8 cellular contexts compared by ENCODE assay signal in the genomic region with DNA sequence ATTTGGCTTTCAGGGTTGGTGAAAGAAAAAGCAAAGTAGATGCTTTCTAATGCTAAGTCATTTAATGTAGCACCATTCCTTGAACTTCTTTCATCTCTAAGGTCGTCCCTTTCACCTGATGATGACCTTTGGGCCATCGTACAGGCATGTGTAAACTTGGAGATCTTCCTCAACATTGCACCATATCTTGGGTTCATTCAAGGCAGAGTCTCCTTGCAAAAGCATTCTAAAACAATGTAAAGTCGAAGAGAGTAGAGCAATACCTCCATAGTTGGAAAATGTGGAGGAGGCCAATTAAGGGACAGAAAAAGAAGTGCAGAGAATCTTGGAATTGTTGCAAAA. TPM values are rescaled to one million over a fixed set of nuclear protein-coding genes. Genes with fewer than 3 reads are reported as not detected.
DNase-seq lines count a peak whose midpoint lies in the region; ATAC-seq lines count a peak whose summit lies in the region.

No MANE protein-coding gene starts in this region.

- H3K27me3 ChIP-seq in HAP-1 (ENCODE audit: low read depth) (no peaks in the 10 kb centered on the region), right cardiac atrium (ENCODE audit: control insufficient read depth, insufficient read depth) (no peaks in the 10 kb centered on the region)

- no peaks in the 10 kb centered on the region for H3K27me3 Mint-ChIP-seq in activated CD4-positive, alpha-beta memory T cell treated with anti-CD3 and anti-CD28 coated beads, Interleukin-2, amount 10 ng/mL, durations not matched to agents 7 days and 5 days

- H3K27ac Mint-ChIP-seq in activated CD4-positive, alpha-beta memory T cell treated with anti-CD3 and anti-CD28 coated beads, Interleukin-2, amount 10 ng/mL, durations not matched to agents 7 days and 5 days = peak overlapping the region; percentile 93

- ATAC-seq in right cardiac atrium (no peak), GM18867 (IDR thresholded peaks at IDR 0.05; ENCODE audit: unreplicated experiment) (no peak), HG03280 (IDR thresholded peaks at IDR 0.05; ENCODE audit: unreplicated experiment) (no peak)

- CTCF ChIA-PET in activated CD4-positive, alpha-beta memory T cell treated with anti-CD3 and anti-CD28 coated beads, Interleukin-2, amount 10 ng/mL, durations not matched to agents 7 days and 5 days (lab: Charles Lee) = interaction anchor here (0.6 to 2.4 kb wide), 2 partner anchors 10 to 666 kb away, joined by 3 to 10 read pairs; no protein-coding TSS in a partner anchor

- H3K4me3 ChIP-seq in HAP-1 (peak overlapping the region; percentile 91), right cardiac atrium (ENCODE audit: low read length) (peak overlapping the region; percentile 69), skin epidermis (peak overlapping the region; percentile 55 to 95 (median 81))

- WGBS in right cardiac atrium = 35% methylated on average over 3 of the region's 3 CpGs

- H3K9me3 ChIP-seq in HAP-1 (peaks cover 3% of the 10 kb centered on the region; the same call in 1 of the 2 replicates), right cardiac atrium (ENCODE audit: control insufficient read depth, low read length) (no peaks in the 10 kb centered on the region)

- intact Hi-C loops in right cardiac atrium (cut with DNase I) (no loop called here), posterior cingulate gyrus (cut with DNase I) (loop anchor here (1.0 kb wide), 1 partner anchor 98 kb away; no protein-coding TSS in a partner anchor)

- in situ Hi-C loops in HAP-1 (cut with MboI; ENCODE audit: low sequenced_read_pairs) = loop anchor here (10.0 kb wide), 1 partner anchor 250 kb away; no protein-coding TSS in a partner anchor

- H3K4me3 Mint-ChIP-seq in activated CD4-positive, alpha-beta memory T cell treated with anti-CD3 and anti-CD28 coated beads, Interleukin-2, amount 10 ng/mL, durations not matched to agents 7 days and 5 days = peak overlapping the region; percentile 97

- peaks cover 31% of the 10 kb centered on the region for H3K4me1 Mint-ChIP-seq in activated CD4-positive, alpha-beta memory T cell treated with anti-CD3 and anti-CD28 coated beads, Interleukin-2, amount 10 ng/mL, durations not matched to agents 7 days and 5 days

- no peaks in the 10 kb centered on the region for H3K9me3 Mint-ChIP-seq in activated CD4-positive, alpha-beta memory T cell treated with anti-CD3 and anti-CD28 coated beads, Interleukin-2, amount 10 ng/mL, durations not matched to agents 7 days and 5 days

- peaks cover 15% of the 10 kb centered on the region for H3K36me3 Mint-ChIP-seq in activated CD4-positive, alpha-beta memory T cell treated with anti-CD3 and anti-CD28 coated beads, Interleukin-2, amount 10 ng/mL, durations not matched to agents 7 days and 5 days (ENCODE audit: low read depth)

- peak overlapping the region; percentile 85 for H3K27ac ChIP-seq in right cardiac atrium (ENCODE audit: low read length)
- H3K27ac ChIP-seq in skin epidermis = peak overlapping the region; percentile 44 to 98 (median 95)

- 0 out of 2 replicates have a peak, but pooled peaks cover 4% of the 10 kb centered on the region for H3K36me3 ChIP-seq in HAP-1 (replicated peaks)

- H3K4me1 ChIP-seq in HAP-1 (peaks cover 13% of the 10 kb centered on the region), right cardiac atrium (ENCODE audit: control insufficient read depth, insufficient read depth, low read length) (peaks cover 3% of the 10 kb centered on the region)

- POLR2A ChIA-PET in activated CD4-positive, alpha-beta memory T cell treated with anti-CD3 and anti-CD28 coated beads, Interleukin-2, amount 10 ng/mL, durations not matched to agents 7 days and 5 days (lab: Charles Lee) = interaction anchor here (0.7 to 7.4 kb wide), 9 partner anchors 9 to 124 kb away, joined by 3 to 84 read pairs (median 7); partner anchors contain the start of genes ATP13A3 and LSG1

- DNase-seq in HAP-1 (ENCODE audit: low spot score in 2 of 2) (no peak), right cardiac atrium (no peak), cerebellar nuclear complex (lab: John Stamatoyannopoulos, UW) (no peak), posterior cingulate gyrus (no peak)
- DNase-seq in activated CD4-positive, alpha-beta memory T cell treated with anti-CD3 and anti-CD28 coated beads, Interleukin-2, amount 10 ng/mL, durations not matched to agents 7 days and 5 days = no peak

RNA-seq across cellular contexts. Expression of gene TMEM44, which starts 48.8 kb away (rescaled TPM):
- 1 to 10 TPM; 6.2 to 7.1 TPM for total RNA-seq in activated CD4-positive, alpha-beta memory T cell treated with anti-CD3 and anti-CD28 coated beads, Interleukin-2, amount 10 ng/mL, durations not matched to agents 7 days and 5 days
- total RNA-seq in right cardiac atrium = 10 to 100 TPM in 1 of 4 donors, 1 to 10 TPM in 3; 5.1 to 11.3 (median 8.5) TPM
- 7.6 TPM for polyA plus RNA-seq in right cardiac atrium
